Comparison of ENCODE assay signal across 11 cellular contexts in genomic region chr1:17791055-17791390, GRCh38. TPM values are rescaled to one million over a fixed set of nuclear protein-coding genes. Genes with fewer than 3 reads are reported as not detected.
DNase-seq lines count a peak whose midpoint lies in the region; ATAC-seq and TF ChIP-seq lines count a peak whose summit lies in the region.
"Had no signal": no experiment of that assay in that cellular context is flagged by ENCODE, and none has a peak within 500 bp of the region (broad histone marks: within the 10 kb centered on the region; RNA-seq: fewer than 3 reads in every experiment).

No MANE protein-coding gene starts in this region.

- H3K4me3 ChIP-seq in SJCRH30: no peak overlapping the region
- no peak overlapping the region for H3K4me3 ChIP-seq in vagina

- H3K9me3 ChIP-seq in SJCRH30 (replicated peaks) (no peaks in the 10 kb centered on the region), T-helper 17 cell (ENCODE audit: control insufficient read depth, low read length, poor library complexity, severe bottlenecking) (peaks cover 2% of the 10 kb centered on the region), vagina (no peaks in the 10 kb centered on the region)

- DNase-seq in NCI-H82 (lab: John Stamatoyannopoulos, UW) (peak; percentile 21), NCI-H82 treated with DMSO at 0.1 percent for 48 hours (lab: John Stamatoyannopoulos, UW; ENCODE audit: unreplicated experiment) (no peak), SJCRH30 (peak; percentile 52 to 54), mesenteric fat pad (ENCODE audit: low spot score) (peak; percentile 83), T-helper 17 cell (no peak), vagina (ENCODE audit: extremely low spot score in 2 of 2) (no peak)
- DNase-seq: CD4-positive, alpha-beta memory T cell; GF-D8 had no signal

- no peaks in the 10 kb centered on the region for H3K36me3 ChIP-seq in SJCRH30
- no peaks in the 10 kb centered on the region for H3K36me3 ChIP-seq in vagina

- H3K4me1 Mint-ChIP-seq in T-helper 17 cell: no peaks in the 10 kb centered on the region
- H3K4me1 Mint-ChIP-seq: B cell; CD4-positive, alpha-beta memory T cell had no signal

- H3K4me1 ChIP-seq in SJCRH30: no peaks in the 10 kb centered on the region
- no peaks in the 10 kb centered on the region for H3K4me1 ChIP-seq in vagina

- H3K4me3 Mint-ChIP-seq in T-helper 17 cell: no peak overlapping the region
- H3K4me3 Mint-ChIP-seq: B cell; CD4-positive, alpha-beta memory T cell had no signal

- ATAC-seq in GM18517 (IDR thresholded peaks at IDR 0.05; ENCODE audit: unreplicated experiment) (no peak), T-helper 17 cell (no peak)

- no peak for TF ChIP-seq CTCF in vagina (IDR thresholded peaks at IDR 0.05)

- no peaks in the 10 kb centered on the region for H3K36me3 Mint-ChIP-seq in T-helper 17 cell (ENCODE audit: low read depth)
- H3K36me3 Mint-ChIP-seq: CD4-positive, alpha-beta memory T cell had no signal

- H3K27ac ChIP-seq in SJCRH30 (no peak overlapping the region), vagina (no peak overlapping the region)
- H3K27ac ChIP-seq: C4-2B had no signal

- H3K27me3 Mint-ChIP-seq in T-helper 17 cell: peaks cover 54% of the 10 kb centered on the region

- no peak for TF ChIP-seq POLR2A in vagina (IDR thresholded peaks at IDR 0.05)

- intact Hi-C loops in vagina (cut with DNase I): no loop called here

- peaks cover 10% of the 10 kb centered on the region; the same call in 1 of the 2 replicates for H3K27me3 ChIP-seq in SJCRH30
- no peaks in the 10 kb centered on the region for H3K27me3 ChIP-seq in vagina

- no peak overlapping the region for H3K27ac Mint-ChIP-seq in T-helper 17 cell
- H3K27ac Mint-ChIP-seq: B cell; CD4-positive, alpha-beta memory T cell had no signal

RNA-seq across cellular contexts. Expression of gene ACTL8, which starts 35.9 kb away (rescaled TPM):
- total RNA-seq in SJCRH30 (2014; rRNA removed; shearing (Covaris generic)): 0.08 and 0.13 TPM in 2 replicates
- not detected for total RNA-seq in mesenteric fat pad
- not detected for total RNA-seq in T-helper 17 cell
- not detected for total RNA-seq in vagina
- total RNA-seq: B cell; CD4-positive, alpha-beta memory T cell had no signal

Comparison
In these comparisons a context has a peak if more than half of its experiments do, and no peak if none do; other contexts are left out.
1. DNase-seq: peak in NCI-H82 (single experiment), SJCRH30 (2 of 2) and mesenteric fat pad (single experiment); none in NCI-H82 treated with DMSO at 0.1 percent for 48 hours (single experiment), T-helper 17 cell (0 of 3) and vagina (0 of 2).